ENCODE assay signal across 1 cellular context in genomic region chr1:40153073-40153770, GRCh38.
TF ChIP-seq lines count a peak whose summit lies in the region.

No MANE protein-coding gene starts in this region.

TF ChIP-seq in liver, 16 proteins besides CTCF, POLR2A, EP300 and RAD21 (continued from another document):
- TF ChIP-seq ATF3 (IDR thresholded peaks at IDR 0.05) (no peak), HNF4G (IDR thresholded peaks at IDR 0.05) (no peak), REST (IDR thresholded peaks at IDR 0.05) (no peak)
